ENCODE assay signal across 30 cellular contexts in the genomic region with DNA sequence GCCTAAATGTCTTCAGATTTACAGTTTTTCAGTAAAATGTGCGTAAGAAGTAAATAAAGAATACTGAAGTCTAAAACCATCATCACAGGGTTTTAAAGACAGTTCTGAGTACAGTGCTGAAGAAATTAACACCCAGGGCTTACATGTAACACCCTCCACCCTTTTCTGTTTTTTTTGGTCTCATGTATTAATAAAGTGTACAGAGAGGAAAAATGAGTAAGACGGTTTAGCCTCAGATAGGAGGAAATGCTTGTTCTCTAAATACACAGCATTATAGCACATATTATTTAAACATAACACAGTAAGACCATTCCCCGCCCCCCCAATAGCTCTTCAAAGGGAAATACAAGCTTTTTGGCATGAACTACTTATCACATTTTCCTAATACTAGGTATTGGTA.
"Had no signal": no experiment of that assay in that cellular context is flagged by ENCODE, and none has a peak within 500 bp of the region (broad histone marks: within the 10 kb centered on the region; RNA-seq: fewer than 3 reads in every experiment).

No MANE protein-coding gene starts in this region.

- H3K36me3 ChIP-seq: MG63, WERI-Rb-1 had no signal

- H3K9me3 ChIP-seq: MG63 had no signal

- H3K27me3 Mint-ChIP-seq: activated CD4-positive, alpha-beta memory T cell treated with anti-CD3 and anti-CD28 coated beads, Interleukin-2, amount 10 ng/mL, durations not matched to agents 7 days and 5 days; activated CD8-positive, alpha-beta memory T cell treated with anti-CD3 and anti-CD28 coated beads, Interleukin-2, amount 10 ng/mL, durations not matched to agents 7 days and 5 days; activated naive CD4-positive, alpha-beta T cell treated with anti-CD3 and anti-CD28 coated beads, Interleukin-2, amount 10 ng/mL, durations not matched to agents 7 days and 5 days; activated naive CD8-positive, alpha-beta T cell; activated naive CD8-positive, alpha-beta T cell treated with anti-CD3 and anti-CD28 coated beads, Interleukin-2, amount 50 U/mL, for 24 hours had no signal

- H3K27ac ChIP-seq: WERI-Rb-1 had no signal

- H3K27me3 ChIP-seq: MG63 had no signal

- H3K4me1 Mint-ChIP-seq: activated CD4-positive, alpha-beta memory T cell treated with anti-CD3 and anti-CD28 coated beads, Interleukin-2, amount 10 ng/mL, durations not matched to agents 7 days and 5 days; activated CD8-positive, alpha-beta memory T cell treated with anti-CD3 and anti-CD28 coated beads, Interleukin-2, amount 10 ng/mL, durations not matched to agents 7 days and 5 days; activated naive CD4-positive, alpha-beta T cell treated with anti-CD3 and anti-CD28 coated beads, Interleukin-2, amount 10 ng/mL, durations not matched to agents 7 days and 5 days; activated naive CD8-positive, alpha-beta T cell treated with anti-CD3 and anti-CD28 coated beads, Interleukin-2, amount 50 U/mL, for 24 hours had no signal

- H3K4me3 ChIP-seq: MG63 had no signal

- H3K4me3 Mint-ChIP-seq: activated CD4-positive, alpha-beta memory T cell treated with anti-CD3 and anti-CD28 coated beads, Interleukin-2, amount 10 ng/mL, durations not matched to agents 7 days and 5 days; activated CD8-positive, alpha-beta memory T cell treated with anti-CD3 and anti-CD28 coated beads, Interleukin-2, amount 10 ng/mL, durations not matched to agents 7 days and 5 days; activated naive CD4-positive, alpha-beta T cell treated with anti-CD3 and anti-CD28 coated beads, Interleukin-2, amount 10 ng/mL, durations not matched to agents 7 days and 5 days; activated naive CD8-positive, alpha-beta T cell; activated naive CD8-positive, alpha-beta T cell treated with anti-CD3 and anti-CD28 coated beads, Interleukin-2, amount 50 U/mL, for 24 hours had no signal

- H3K36me3 Mint-ChIP-seq: activated CD8-positive, alpha-beta memory T cell treated with anti-CD3 and anti-CD28 coated beads, Interleukin-2, amount 10 ng/mL, durations not matched to agents 7 days and 5 days; activated naive CD4-positive, alpha-beta T cell treated with anti-CD3 and anti-CD28 coated beads, Interleukin-2, amount 10 ng/mL, durations not matched to agents 7 days and 5 days; activated naive CD8-positive, alpha-beta T cell had no signal

- DNase-seq: activated CD4-positive, alpha-beta memory T cell treated with anti-CD3 and anti-CD28 coated beads, Interleukin-2, amount 10 ng/mL, durations not matched to agents 7 days and 5 days; activated CD4-positive, alpha-beta T cell treated with anti-CD3 and anti-CD28 coated beads for 1 hour; activated CD4-positive, alpha-beta T cell treated with anti-CD3 and anti-CD28 coated beads for 48 hours; activated CD4-positive, CD25-positive, alpha-beta regulatory T cell; activated CD8-positive, alpha-beta memory T cell treated with anti-CD3 and anti-CD28 coated beads for 24 hours; activated CD8-positive, alpha-beta memory T cell treated with anti-CD3 and anti-CD28 coated beads, Interleukin-2, amount 10 ng/mL, durations not matched to agents 7 days and 5 days; activated CD8-positive, alpha-beta memory T cell treated with anti-CD3 and anti-CD28 coated beads, Interleukin-2, amount 50 U/mL, for 48 hours; activated effector memory CD4-positive, alpha-beta T cell treated with Interleukin-2 at 50 U/mL for 16 hours; activated naive CD4-positive, alpha-beta T cell treated with anti-CD3 and anti-CD28 coated beads, Interleukin-2, amount 10 ng/mL, durations not matched to agents 7 days and 5 days; activated naive CD8-positive, alpha-beta T cell treated with anti-CD3 and anti-CD28 coated beads, Interleukin-2, amount 50 U/mL, for 24 hours; activated T-cell treated with anti-CD3 and anti-CD28 coated beads, Interleukin-2, amount 50 U/mL, for 48 hours; amniotic stem cell; aorta; Kasumi-1; KG1; MG63; NCI-H1048; NCI-H1436 treated with DMSO at 0.1 percent for 48 hours; NCI-H1694 treated with DMSO at 0.1 percent for 48 hours; NCI-H2029; NCI-H345; NCI-H524 treated with DMSO at 0.1 percent for 48 hours; OCI-M1; Right ventricle myocardium superior; SW 1271; T-helper 1 cell; T-helper 2 cell; T-helper 9 cell; WERI-Rb-1 had no signal

- H3K27ac Mint-ChIP-seq: activated CD4-positive, alpha-beta memory T cell treated with anti-CD3 and anti-CD28 coated beads, Interleukin-2, amount 10 ng/mL, durations not matched to agents 7 days and 5 days; activated CD8-positive, alpha-beta memory T cell treated with anti-CD3 and anti-CD28 coated beads, Interleukin-2, amount 10 ng/mL, durations not matched to agents 7 days and 5 days; activated naive CD4-positive, alpha-beta T cell treated with anti-CD3 and anti-CD28 coated beads, Interleukin-2, amount 10 ng/mL, durations not matched to agents 7 days and 5 days; activated naive CD8-positive, alpha-beta T cell; activated naive CD8-positive, alpha-beta T cell treated with anti-CD3 and anti-CD28 coated beads, Interleukin-2, amount 50 U/mL, for 24 hours had no signal

- H3K9me3 Mint-ChIP-seq: activated CD4-positive, alpha-beta memory T cell treated with anti-CD3 and anti-CD28 coated beads, Interleukin-2, amount 10 ng/mL, durations not matched to agents 7 days and 5 days; activated naive CD4-positive, alpha-beta T cell treated with anti-CD3 and anti-CD28 coated beads, Interleukin-2, amount 10 ng/mL, durations not matched to agents 7 days and 5 days; activated naive CD8-positive, alpha-beta T cell treated with anti-CD3 and anti-CD28 coated beads, Interleukin-2, amount 50 U/mL, for 24 hours had no signal
